Comparison of ENCODE assay signal across 1 cellular context in genomic region chr12:122902854-122903703, GRCh38.
TF ChIP-seq lines count a peak whose summit lies in the region.

No MANE protein-coding gene starts in this region.

TF ChIP-seq in IMR-90, 13 proteins besides CTCF, POLR2A, EP300 and RAD21:
- TF ChIP-seq USF2 (IDR thresholded peaks at IDR 0.05; ENCODE audit: low read depth, low read length) (no peak), MXI1 (IDR thresholded peaks at IDR 0.05; ENCODE audit: borderline replicate concordance, low read depth, low read length) (no peak), CHD1 (IDR thresholded peaks at IDR 0.05; ENCODE audit: low read depth, low read length) (no peak), ELK1 (IDR thresholded peaks at IDR 0.05; ENCODE audit: borderline replicate concordance, low read depth, low read length) (no peak), MAFK (IDR thresholded peaks at IDR 0.05; ENCODE audit: low read depth, low read length) (no peak), RFX5 (IDR thresholded peaks at IDR 0.05; ENCODE audit: low read depth, low read length) (no peak), RCOR1 (IDR thresholded peaks at IDR 0.05; ENCODE audit: insufficient replicate concordance, low read length) (no peak), BHLHE40 (IDR thresholded peaks at IDR 0.05; ENCODE audit: low read depth, low read length) (no peak), CEBPB (IDR thresholded peaks at IDR 0.05; ENCODE audit: low read depth, low read length) (no peak), NFE2L2 (IDR thresholded peaks at IDR 0.05; ENCODE audit: low read depth, low read length) (no peak), MAZ (IDR thresholded peaks at IDR 0.05; ENCODE audit: borderline replicate concordance, low read depth, low read length) (no peak), FOS (IDR thresholded peaks at IDR 0.05; ENCODE audit: low read depth, low read length) (no peak), SMC3 (IDR thresholded peaks at IDR 0.05; ENCODE audit: low read depth, low read length) (no peak)
